28 cellular contexts compared by ENCODE assay signal in genomic region chr1:55446351-55446750, GRCh38.
DNase-seq lines count a peak whose midpoint lies in the region; ATAC-seq and TF ChIP-seq lines count a peak whose summit lies in the region.
"Had no signal": no experiment of that assay in that cellular context is flagged by ENCODE, and none has a peak within 500 bp of the region (broad histone marks: within the 10 kb centered on the region; RNA-seq: fewer than 3 reads in every experiment).

No MANE protein-coding gene starts in this region.

- DNase-seq in AG08396 (ENCODE audit: low spot score) (peak; percentile 34), HFFc6 (peak; percentile 38), choroid plexus epithelial cell (ENCODE audit: low read depth) (peak; percentile 41), mesenchymal stem cell (peak; percentile 17), NCI-H146 treated with DMSO at 0.1 percent for 48 hours (lab: John Stamatoyannopoulos, UW; ENCODE audit: unreplicated experiment) (no peak), breast epithelium (ENCODE audit: low spot score in 2 of 2) (no peak), COLO668 (lab: John Stamatoyannopoulos, UW; ENCODE audit: unreplicated experiment) (no peak)
- DNase-seq: activated CD8-positive, alpha-beta memory T cell treated with anti-CD3 and anti-CD28 coated beads for 24 hours; activated T-cell treated with anti-CD3 and anti-CD28 coated beads, Interleukin-2, amount 50 U/mL, for 1 hour; adrenal gland; dorsolateral prefrontal cortex; foreskin melanocyte; hypothalamus; left lung; naive thymus-derived CD4-positive, alpha-beta T cell; NCI-H1694; NCI-H2171; NCI-H524; occipital lobe; Peyer's patch; small intestine; stimulated activated CD4-positive, alpha-beta T cell treated with anti-CD3 and anti-CD28 coated beads, Interleukin-2, amount 100 ng/mL, for 24 hours; upper lobe of left lung had no signal

- H3K23ac ChIP-seq in mesenchymal stem cell (ENCODE audit: low read length in 2 of 2), result no peak overlapping the region

- H2BK15ac ChIP-seq in mesenchymal stem cell (ENCODE audit: low read depth, poor library complexity, severe bottlenecking), result no peak overlapping the region

- no peak overlapping the region for H2BK12ac ChIP-seq in mesenchymal stem cell (ENCODE audit: low read length in 2 of 2)

- no peak overlapping the region for H3K14ac ChIP-seq in mesenchymal stem cell (ENCODE audit: low read length in 2 of 2)

- H3K36me3 ChIP-seq in mesenchymal stem cell (ENCODE audit: control insufficient read depth in 1 of 2, insufficient read depth in 2 of 2, low read depth in 1 of 2, low read length in 2 of 2) (no peaks in the 10 kb centered on the region), breast epithelium (no peaks in the 10 kb centered on the region)
- H3K36me3 ChIP-seq: adrenal gland, cardiac muscle cell, left lung, Peyer's patch, upper lobe of left lung had no signal

- 83% methylated on average over 1 of the region's 2 CpGs for WGBS in mesenchymal stem cell

- H3K9ac ChIP-seq in mesenchymal stem cell (ENCODE audit: low read length), result no peak overlapping the region
- H3K9ac ChIP-seq: KMS-11 had no signal

- no peak overlapping the region for H2AK5ac ChIP-seq in mesenchymal stem cell (ENCODE audit: low read length, severe bottlenecking)

- no peak overlapping the region for H3K18ac ChIP-seq in mesenchymal stem cell (ENCODE audit: low read depth in 1 of 2, low read length in 2 of 2)

- no peak overlapping the region for H2AFZ ChIP-seq in mesenchymal stem cell (ENCODE audit: low read depth, low read length)

- H3K27me3 Mint-ChIP-seq in HFFc6 (ENCODE audit: insufficient read depth), result no peaks in the 10 kb centered on the region

- no peak overlapping the region for H4K8ac ChIP-seq in mesenchymal stem cell (ENCODE audit: low read length)

- H3K4me3 ChIP-seq in choroid plexus epithelial cell (ENCODE audit: low read depth, low read length) (no peak overlapping the region), mesenchymal stem cell (ENCODE audit: insufficient read depth in 1 of 2, low read depth in 1 of 2, low read length in 2 of 2) (no peak overlapping the region), breast epithelium (no peak overlapping the region)
- H3K4me3 ChIP-seq: adrenal gland, cardiac muscle cell, dorsolateral prefrontal cortex, left lung, Peyer's patch, upper lobe of left lung had no signal

- no peak for TF ChIP-seq POLR2A in breast epithelium (IDR thresholded peaks at IDR 0.05)

- H3K4me2 ChIP-seq in mesenchymal stem cell (ENCODE audit: low read length, poor library complexity, severe bottlenecking), result no peak overlapping the region
- H3K4me2 ChIP-seq: KMS-11 had no signal

- ATAC-seq in GM19023 (IDR thresholded peaks at IDR 0.05; ENCODE audit: unreplicated experiment), result no peak
- ATAC-seq: left lung; naive thymus-derived CD4-positive, alpha-beta T cell had no signal

- no peak overlapping the region for H2BK120ac ChIP-seq in mesenchymal stem cell (ENCODE audit: low read depth, low read length)

- no peak overlapping the region for H2BK5ac ChIP-seq in mesenchymal stem cell (ENCODE audit: low read depth, low read length, poor library complexity, severe bottlenecking)

- H3K4me1 Mint-ChIP-seq in HFFc6 (ENCODE audit: low read depth), result peaks cover 73% of the 10 kb centered on the region
- H3K4me1 Mint-ChIP-seq: CD14-positive monocyte had no signal

- H3K4me1 ChIP-seq in mesenchymal stem cell (ENCODE audit: control insufficient read depth, insufficient read depth, low read depth, low read length), result peaks cover 3% of the 10 kb centered on the region
- no peaks in the 10 kb centered on the region for H3K4me1 ChIP-seq in breast epithelium
- H3K4me1 ChIP-seq: Peyer's patch had no signal

- no peaks in the 10 kb centered on the region for H3K9me3 ChIP-seq in mesenchymal stem cell (ENCODE audit: control insufficient read depth, low read length)
- H3K9me3 ChIP-seq in breast epithelium, result no peaks in the 10 kb centered on the region
- H3K9me3 ChIP-seq: adrenal gland, left lung, Peyer's patch, upper lobe of left lung had no signal

- H3K27ac Mint-ChIP-seq in HFFc6, result peak overlapping the region; percentile 53
- H3K27ac Mint-ChIP-seq: CD14-positive monocyte; naive thymus-derived CD4-positive, alpha-beta T cell; T-helper 1 cell treated with Interleukin-12 subunit alpha and Interleukin-12 subunit beta and Interleukin-4 antibody, amounts not matched to agents 30 μg/mL and 1 μg/mL, for 36 hours had no signal

- peaks cover 5% of the 10 kb centered on the region; the same call in 1 of the 2 replicates for H3K36me3 Mint-ChIP-seq in HFFc6 (ENCODE audit: low read depth)
- H3K36me3 Mint-ChIP-seq: CD14-positive monocyte; naive thymus-derived CD4-positive, alpha-beta T cell had no signal

- H3K9me3 Mint-ChIP-seq in HFFc6, result no peaks in the 10 kb centered on the region
- H3K9me3 Mint-ChIP-seq: T-helper 1 cell treated with Interleukin-12 subunit alpha and Interleukin-12 subunit beta and Interleukin-4 antibody, amounts not matched to agents 30 μg/mL and 1 μg/mL, for 36 hours had no signal

- H4K91ac ChIP-seq in mesenchymal stem cell (ENCODE audit: low read length), result no peak overlapping the region

- no peak overlapping the region for H3K4ac ChIP-seq in mesenchymal stem cell (ENCODE audit: low read depth in 1 of 2, low read length in 2 of 2)

- peak overlapping the region; percentile 33; the same call in 1 of the 2 replicates for H3K4me3 Mint-ChIP-seq in HFFc6
- H3K4me3 Mint-ChIP-seq: CD14-positive monocyte; naive thymus-derived CD4-positive, alpha-beta T cell; T-helper 1 cell treated with Interleukin-12 subunit alpha and Interleukin-12 subunit beta and Interleukin-4 antibody, amounts not matched to agents 30 μg/mL and 1 μg/mL, for 36 hours had no signal

- no peak overlapping the region for H3K27ac ChIP-seq in mesenchymal stem cell (ENCODE audit: low read length, poor library complexity, severe bottlenecking)
- no peak overlapping the region for H3K27ac ChIP-seq in breast epithelium
- H3K27ac ChIP-seq: adrenal gland, cardiac muscle cell, dorsolateral prefrontal cortex, KMS-11, left lung, Peyer's patch, upper lobe of left lung had no signal

- no peaks in the 10 kb centered on the region for H3K79me1 ChIP-seq in mesenchymal stem cell (replicated peaks; ENCODE audit: low read length, poor library complexity, severe bottlenecking)

- intact Hi-C loops in breast epithelium (cut with DNase I; ENCODE audit: low total_unique reads), result no loop called here

- TF ChIP-seq CTCF in HFFc6 (IDR thresholded peaks at IDR 0.05) (no peak), choroid plexus epithelial cell (conservative IDR thresholded peaks at IDR 0.05; ENCODE audit: low read depth, low read length) (no peak), breast epithelium (IDR thresholded peaks at IDR 0.05) (no peak)

- H3K27me3 ChIP-seq in mesenchymal stem cell (ENCODE audit: control insufficient read depth in 1 of 2, insufficient read depth in 1 of 2, low read length in 2 of 2), result no peaks in the 10 kb centered on the region
- H3K27me3 ChIP-seq in breast epithelium, result no peaks in the 10 kb centered on the region
- H3K27me3 ChIP-seq: adrenal gland, cardiac muscle cell, dorsolateral prefrontal cortex, left lung, Peyer's patch, upper lobe of left lung had no signal

Comparison
In these comparisons a context has a peak if more than half of its experiments do, and no peak if none do; other contexts are left out.
1. DNase-seq: peak in AG08396 (single experiment), HFFc6 (single experiment), choroid plexus epithelial cell (single experiment) and mesenchymal stem cell (single experiment); none in NCI-H146 treated with DMSO at 0.1 percent for 48 hours (single experiment), breast epithelium (0 of 2) and COLO668 (single experiment).